8 cellular contexts compared by ENCODE assay signal in genomic region chr13:40982772-40983171, GRCh38. TPM values are rescaled to one million over a fixed set of nuclear protein-coding genes. Genes with fewer than 3 reads are reported as not detected.
A peak's percentile ranks its signal among the peaks of the same experiment; 100 is the strongest.
DNase-seq lines count a peak whose midpoint lies in the region; ATAC-seq and TF ChIP-seq lines count a peak whose summit lies in the region.

No MANE protein-coding gene starts in this region.

- peak in 5 of 7 experiments; percentile 35 to 72 (median 49) for DNase-seq in CD8-positive, alpha-beta T cell
- DNase-seq in activated CD4-positive, alpha-beta T cell treated with anti-CD3 and anti-CD28 coated beads for 4 hours = peak; percentile 48 to 55
- DNase-seq in esophagus muscularis mucosa (ENCODE audit: extremely low spot score) (no peak), pulmonary artery endothelial cell (ENCODE audit: low read depth, low spot score) (peak; percentile 93), H7 (no peak), OCI-M2 (lab: John Stamatoyannopoulos, UW; ENCODE audit: unreplicated experiment) (no peak)

- CTCF ChIA-PET in CD8-positive, alpha-beta T cell (lab: Charles Lee) = interaction anchor here (1.1 kb wide), 1 partner anchor 36 kb away, joined by 4 read pairs; the partner anchor contains the start of gene ELF1

- intact Hi-C loops in CD8-positive, alpha-beta T cell (cut with DNase I, micrococcal nuclease) = loop anchor here (1.0 to 10.0 kb wide), 7 partner anchors 10 to 1292 kb away; partner anchors contain the start of genes NAA16 (in 2 of the 2), AKAP11 (in 1 of the 2), DGKH (in 1 of the 2) and MRPS31 (in 1 of the 2)
- intact Hi-C loops in esophagus muscularis mucosa (cut with DNase I) = loop anchor here (10.0 kb wide), 1 partner anchor 72 kb away; no protein-coding TSS in a partner anchor

- ATAC-seq in CD8-positive, alpha-beta T cell = peak; percentile 61
- ATAC-seq in GM19397 (IDR thresholded peaks at IDR 0.05; ENCODE audit: unreplicated experiment) (peak; percentile 49), HG03521 (IDR thresholded peaks at IDR 0.05; ENCODE audit: unreplicated experiment) (peak; percentile 59)

- no peaks in the 10 kb centered on the region for H3K9me3 ChIP-seq in CD8-positive, alpha-beta T cell (ENCODE audit: low read length)
- no peaks in the 10 kb centered on the region for H3K9me3 ChIP-seq in esophagus muscularis mucosa

- peaks cover 45% of the 10 kb centered on the region for H3K4me1 ChIP-seq in CD8-positive, alpha-beta T cell (ENCODE audit: insufficient read depth, low read length)
- peaks cover 41 to 60% (median 48%) of the 10 kb centered on the region in 4 donors for H3K4me1 ChIP-seq in esophagus muscularis mucosa

- H3K36me3 Mint-ChIP-seq in CD8-positive, alpha-beta T cell = peaks cover 33% of the 10 kb centered on the region

- no peaks in the 10 kb centered on the region for H3K9me3 Mint-ChIP-seq in CD8-positive, alpha-beta T cell

- H3K27ac Mint-ChIP-seq in CD8-positive, alpha-beta T cell = peak overlapping the region; percentile 92

- no peak for TF ChIP-seq POLR2A in esophagus muscularis mucosa (IDR thresholded peaks at IDR 0.05; ENCODE audit: low read depth)

- no peaks in the 10 kb centered on the region for H3K36me3 ChIP-seq in CD8-positive, alpha-beta T cell (ENCODE audit: insufficient read depth, low read length)
- H3K36me3 ChIP-seq in esophagus muscularis mucosa = no peaks in the 10 kb centered on the region
- H3K36me3 ChIP-seq in H7 (replicated peaks; ENCODE audit: control insufficient read depth, insufficient read depth, low read length) = no peaks in the 10 kb centered on the region

- H3K4me3 Mint-ChIP-seq in CD8-positive, alpha-beta T cell = peak overlapping the region; percentile 95

- peak overlapping the region; percentile 36 for H3K4me3 ChIP-seq in CD8-positive, alpha-beta T cell (ENCODE audit: low read depth, low read length)
- H3K4me3 ChIP-seq in esophagus muscularis mucosa (peak overlapping the region; percentile 16 to 43 (median 30)), H7 (ENCODE audit: insufficient read depth, low read depth, low read length) (no peak overlapping the region)

- POLR2A ChIA-PET in CD8-positive, alpha-beta T cell (lab: Charles Lee) = interaction anchor here (0.5 to 0.6 kb wide), 3 partner anchors 11 to 795 kb away, joined by 3 read pairs; no protein-coding TSS in a partner anchor

- peaks cover 61% of the 10 kb centered on the region for H3K4me1 Mint-ChIP-seq in CD8-positive, alpha-beta T cell (ENCODE audit: low read depth)

- WGBS in esophagus muscularis mucosa = 46% methylated on average over 3 of the region's 3 CpGs

- TF ChIP-seq EP300 in esophagus muscularis mucosa (IDR thresholded peaks at IDR 0.05) = no peak

- no peak for TF ChIP-seq CTCF in CD8-positive, alpha-beta T cell (IDR thresholded peaks at IDR 0.05)
- TF ChIP-seq CTCF in esophagus muscularis mucosa (IDR thresholded peaks at IDR 0.05) = no peak

- no peaks in the 10 kb centered on the region for H3K27me3 ChIP-seq in CD8-positive, alpha-beta T cell (ENCODE audit: insufficient read depth, low read length)
- no peaks in the 10 kb centered on the region for H3K27me3 ChIP-seq in esophagus muscularis mucosa
- H3K27me3 ChIP-seq in H7 (ENCODE audit: control insufficient read depth, insufficient read depth, low read length) = no peaks in the 10 kb centered on the region

- H3K27ac ChIP-seq in CD8-positive, alpha-beta T cell (ENCODE audit: low read depth, low read length) = peak overlapping the region; percentile 76
- peak overlapping the region; percentile 59 to 69 (median 66) for H3K27ac ChIP-seq in esophagus muscularis mucosa (replicated peaks in 1 of 4)

- H3K27me3 Mint-ChIP-seq in CD8-positive, alpha-beta T cell (ENCODE audit: low read depth) = no peaks in the 10 kb centered on the region

RNA-seq across cellular contexts. Expression of gene ELF1, which starts 36.3 kb away (rescaled TPM):
- 100 to 1,000 TPM; 308 to 313 TPM for total RNA-seq in CD8-positive, alpha-beta T cell
- total RNA-seq in esophagus muscularis mucosa = 10 to 100 TPM; 66.9 to 96.2 (median 72.1) TPM
- 63.6 and 71.3 TPM in 2 replicates for total RNA-seq in pulmonary artery endothelial cell
- 18.6 and 19.1 TPM in 2 replicates for total RNA-seq in H7 (2014; rRNA removed; shearing (Covaris generic))

Comparison
In these comparisons a context has a peak if more than half of its experiments do, and no peak if none do; other contexts are left out.
1. DNase-seq: peak in CD8-positive, alpha-beta T cell (5 of 7), activated CD4-positive, alpha-beta T cell treated with anti-CD3 and anti-CD28 coated beads for 4 hours (2 of 2) and pulmonary artery endothelial cell (single experiment); none in esophagus muscularis mucosa (single experiment), H7 (single experiment) and OCI-M2 (single experiment).
2. Peak in every context shown above with its lines, with median percentiles within 50 percentile points of each other: ATAC-seq.